ENCODE assay signal across 8 cellular contexts in the genomic region with DNA sequence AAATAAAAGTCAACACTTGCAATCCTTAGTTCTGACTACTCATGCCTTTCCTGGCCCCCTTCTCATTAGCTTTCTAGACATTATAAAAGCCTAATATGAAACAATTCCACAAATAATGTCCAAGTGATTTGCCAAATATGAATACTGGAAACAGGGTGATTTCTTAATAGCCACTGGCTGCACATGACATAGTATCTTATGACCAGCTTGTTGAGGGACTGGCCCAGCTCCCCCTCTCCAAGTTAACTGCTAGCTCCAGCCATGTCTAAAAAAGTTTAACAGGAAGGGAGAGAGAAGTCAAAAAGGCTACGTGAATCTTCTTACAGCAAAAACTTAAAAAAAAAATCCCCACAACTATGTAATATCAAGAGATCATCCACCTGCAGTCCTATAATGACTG. TPM values are rescaled to one million over a fixed set of nuclear protein-coding genes. Genes with fewer than 3 reads are reported as not detected.
DNase-seq lines count a peak whose midpoint lies in the region; ATAC-seq and TF ChIP-seq lines count a peak whose summit lies in the region.

No MANE protein-coding gene starts in this region.

- H3K4me1 ChIP-seq in ascending aorta (peaks cover 6 to 24% of the 10 kb centered on the region in 2 donors), left lung (peaks cover 5 to 63% of the 10 kb centered on the region in 2 donors), thymus (ENCODE audit: control insufficient read depth, insufficient read depth, low read length) (peaks cover 7% of the 10 kb centered on the region)

- no peaks in the 10 kb centered on the region for H3K27me3 ChIP-seq in HL-60 (ENCODE audit: insufficient read depth, poor library complexity, severe bottlenecking)
- no peaks in the 10 kb centered on the region for H3K27me3 ChIP-seq in ascending aorta
- H3K27me3 ChIP-seq in left lung = no peaks in the 10 kb centered on the region
- no peaks in the 10 kb centered on the region for H3K27me3 ChIP-seq in thymus (ENCODE audit: control insufficient read depth, insufficient read depth)

- ATAC-seq in left lung = peak; percentile 18

- H3K27ac ChIP-seq in HL-60 (replicated peaks) (peak overlapping the region; percentile 82), ascending aorta (no peak overlapping the region), left lung (peak overlapping the region; percentile 89 to 96), thymus (ENCODE audit: low read depth) (no peak overlapping the region)

- peak overlapping the region; percentile 67 for H3K4me3 ChIP-seq in HL-60 (replicated peaks; ENCODE audit: insufficient read depth, low read length)
- H3K4me3 ChIP-seq in ascending aorta = peak overlapping the region; percentile 86 to 95
- H3K4me3 ChIP-seq in left lung = peak overlapping the region; percentile 73 to 75
- peak overlapping the region; percentile 86 for H3K4me3 ChIP-seq in thymus (ENCODE audit: low read length)

- DNase-seq in AML-193 (lab: John Stamatoyannopoulos, UW) = peak; percentile 39 to 42
- DNase-seq in HL-60 (ENCODE audit: low read depth in 1 of 2, low spot score in 1 of 2) = peak in 1 of 2 experiments; percentile 8
- no peak for DNase-seq in ascending aorta (ENCODE audit: low spot score in 2 of 2)
- DNase-seq in left lung = peak in 1 of 2 donors; percentile 45
- no peak for DNase-seq in COLO829 (ENCODE audit: low spot score)
- DNase-seq in activated CD8-positive, alpha-beta memory T cell treated with anti-CD3 and anti-CD28 coated beads, Interleukin-2, amount 50 U/mL, for 48 hours = no peak
- no peak for DNase-seq in NCI-H2227 treated with DMSO at 0.1 percent for 48 hours (lab: John Stamatoyannopoulos, UW)

- H3K9me3 ChIP-seq in ascending aorta (no peaks in the 10 kb centered on the region), left lung (no peaks in the 10 kb centered on the region), thymus (ENCODE audit: control insufficient read depth) (no peaks in the 10 kb centered on the region)

- intact Hi-C loops in ascending aorta (cut with DNase I) (loop anchor here (2.0 to 10.0 kb wide), 5 partner anchors 65 to 455 kb away; a partner anchor contains a TSS), left lung (cut with DNase I) (no loop called here)

- TF ChIP-seq CTCF in HL-60 (IDR thresholded peaks at IDR 0.05; ENCODE audit: insufficient read depth, low read length) = no peak
- no peak for TF ChIP-seq CTCF in ascending aorta (IDR thresholded peaks at IDR 0.05)
- TF ChIP-seq CTCF in left lung (IDR thresholded peaks at IDR 0.05) = no peak

- H3K36me3 ChIP-seq in ascending aorta (no peaks in the 10 kb centered on the region), left lung (peaks cover 0 to 3% of the 10 kb centered on the region in 2 donors), thymus (ENCODE audit: control insufficient read depth, insufficient read depth) (no peaks in the 10 kb centered on the region)

- WGBS in thymus = 3% methylated on average over 1 of the region's 1 CpG

RNA-seq across cellular contexts. Expression of a gene that starts 1.5 kb away (rescaled TPM):
- total RNA-seq in ascending aorta (29.8 TPM), left lung (10 to 100 TPM; 63.4 to 72.7 TPM)
- polyA plus RNA-seq in thymus = 27.1 TPM

RNA-seq across cellular contexts. Expression of a gene that starts 1.7 kb away (rescaled TPM):
- 19.4 TPM for total RNA-seq in ascending aorta
- 10 to 100 TPM; 33.0 to 33.5 TPM for total RNA-seq in left lung
- polyA plus RNA-seq in thymus = 10.2 TPM

Comparison
In these comparisons a context has a peak if more than half of its experiments do, and no peak if none do; other contexts are left out.
1. DNase-seq: peak in AML-193 (2 of 2); none in ascending aorta (0 of 2), COLO829 (single experiment), activated CD8-positive, alpha-beta memory T cell treated with anti-CD3 and anti-CD28 coated beads, Interleukin-2, amount 50 U/mL, for 48 hours (single experiment) and NCI-H2227 treated with DMSO at 0.1 percent for 48 hours (single experiment).
2. H3K27ac ChIP-seq: peak in HL-60 (single experiment) and left lung (2 of 2); none in ascending aorta (0 of 2) and thymus (single experiment).
3. Peak in every context shown above with its lines, with median percentiles within 50 percentile points of each other: H3K4me3 ChIP-seq.